Comparison of ENCODE assay signal across 2 cellular contexts in genomic region chr19:35334064-35334753, GRCh38.
TF ChIP-seq lines count a peak whose summit lies in the region.

No MANE protein-coding gene starts in this region.

TF ChIP-seq in H1, 55 proteins besides CTCF, POLR2A, EP300 and RAD21:
- TF ChIP-seq, protein P1, sequence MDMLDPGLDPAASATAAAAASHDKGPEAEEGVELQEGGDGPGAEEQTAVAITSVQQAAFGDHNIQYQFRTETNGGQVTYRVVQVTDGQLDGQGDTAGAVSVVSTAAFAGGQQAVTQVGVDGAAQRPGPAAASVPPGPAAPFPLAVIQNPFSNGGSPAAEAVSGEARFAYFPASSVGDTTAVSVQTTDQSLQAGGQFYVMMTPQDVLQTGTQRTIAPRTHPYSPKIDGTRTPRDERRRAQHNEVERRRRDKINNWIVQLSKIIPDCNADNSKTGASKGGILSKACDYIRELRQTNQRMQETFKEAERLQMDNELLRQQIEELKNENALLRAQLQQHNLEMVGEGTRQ (IDR thresholded peaks at IDR 0.05; ENCODE audit: low read length): no peak
- no peak for TF ChIP-seq NANOG (IDR thresholded peaks at IDR 0.05; ENCODE audit: insufficient read depth, low read depth, low read length, poor library complexity, severe bottlenecking)
- no peak for TF ChIP-seq EGR1 (IDR thresholded peaks at IDR 0.05; ENCODE audit: borderline replicate concordance, low read depth, low read length)
- TF ChIP-seq E2F6 (IDR thresholded peaks at IDR 0.05): no peak
- no peak for TF ChIP-seq SRF (IDR thresholded peaks at IDR 0.05; ENCODE audit: low read depth, low read length)
- TF ChIP-seq YY1 (IDR thresholded peaks at IDR 0.05; ENCODE audit: low read depth, low read length): no peak
- TF ChIP-seq BRCA1 (IDR thresholded peaks at IDR 0.05; ENCODE audit: low read depth, low read length): no peak
- TF ChIP-seq CEBPB (IDR thresholded peaks at IDR 0.05; ENCODE audit: low read depth, low read length): no peak
- TF ChIP-seq JUND (IDR thresholded peaks at IDR 0.05; ENCODE audit: low read length): no peak
- TF ChIP-seq KDM1A (IDR thresholded peaks at IDR 0.05; ENCODE audit: borderline replicate concordance, low read length): no peak
- TF ChIP-seq SP2 (IDR thresholded peaks at IDR 0.05; ENCODE audit: low read length): no peak
- TF ChIP-seq, protein P2, sequence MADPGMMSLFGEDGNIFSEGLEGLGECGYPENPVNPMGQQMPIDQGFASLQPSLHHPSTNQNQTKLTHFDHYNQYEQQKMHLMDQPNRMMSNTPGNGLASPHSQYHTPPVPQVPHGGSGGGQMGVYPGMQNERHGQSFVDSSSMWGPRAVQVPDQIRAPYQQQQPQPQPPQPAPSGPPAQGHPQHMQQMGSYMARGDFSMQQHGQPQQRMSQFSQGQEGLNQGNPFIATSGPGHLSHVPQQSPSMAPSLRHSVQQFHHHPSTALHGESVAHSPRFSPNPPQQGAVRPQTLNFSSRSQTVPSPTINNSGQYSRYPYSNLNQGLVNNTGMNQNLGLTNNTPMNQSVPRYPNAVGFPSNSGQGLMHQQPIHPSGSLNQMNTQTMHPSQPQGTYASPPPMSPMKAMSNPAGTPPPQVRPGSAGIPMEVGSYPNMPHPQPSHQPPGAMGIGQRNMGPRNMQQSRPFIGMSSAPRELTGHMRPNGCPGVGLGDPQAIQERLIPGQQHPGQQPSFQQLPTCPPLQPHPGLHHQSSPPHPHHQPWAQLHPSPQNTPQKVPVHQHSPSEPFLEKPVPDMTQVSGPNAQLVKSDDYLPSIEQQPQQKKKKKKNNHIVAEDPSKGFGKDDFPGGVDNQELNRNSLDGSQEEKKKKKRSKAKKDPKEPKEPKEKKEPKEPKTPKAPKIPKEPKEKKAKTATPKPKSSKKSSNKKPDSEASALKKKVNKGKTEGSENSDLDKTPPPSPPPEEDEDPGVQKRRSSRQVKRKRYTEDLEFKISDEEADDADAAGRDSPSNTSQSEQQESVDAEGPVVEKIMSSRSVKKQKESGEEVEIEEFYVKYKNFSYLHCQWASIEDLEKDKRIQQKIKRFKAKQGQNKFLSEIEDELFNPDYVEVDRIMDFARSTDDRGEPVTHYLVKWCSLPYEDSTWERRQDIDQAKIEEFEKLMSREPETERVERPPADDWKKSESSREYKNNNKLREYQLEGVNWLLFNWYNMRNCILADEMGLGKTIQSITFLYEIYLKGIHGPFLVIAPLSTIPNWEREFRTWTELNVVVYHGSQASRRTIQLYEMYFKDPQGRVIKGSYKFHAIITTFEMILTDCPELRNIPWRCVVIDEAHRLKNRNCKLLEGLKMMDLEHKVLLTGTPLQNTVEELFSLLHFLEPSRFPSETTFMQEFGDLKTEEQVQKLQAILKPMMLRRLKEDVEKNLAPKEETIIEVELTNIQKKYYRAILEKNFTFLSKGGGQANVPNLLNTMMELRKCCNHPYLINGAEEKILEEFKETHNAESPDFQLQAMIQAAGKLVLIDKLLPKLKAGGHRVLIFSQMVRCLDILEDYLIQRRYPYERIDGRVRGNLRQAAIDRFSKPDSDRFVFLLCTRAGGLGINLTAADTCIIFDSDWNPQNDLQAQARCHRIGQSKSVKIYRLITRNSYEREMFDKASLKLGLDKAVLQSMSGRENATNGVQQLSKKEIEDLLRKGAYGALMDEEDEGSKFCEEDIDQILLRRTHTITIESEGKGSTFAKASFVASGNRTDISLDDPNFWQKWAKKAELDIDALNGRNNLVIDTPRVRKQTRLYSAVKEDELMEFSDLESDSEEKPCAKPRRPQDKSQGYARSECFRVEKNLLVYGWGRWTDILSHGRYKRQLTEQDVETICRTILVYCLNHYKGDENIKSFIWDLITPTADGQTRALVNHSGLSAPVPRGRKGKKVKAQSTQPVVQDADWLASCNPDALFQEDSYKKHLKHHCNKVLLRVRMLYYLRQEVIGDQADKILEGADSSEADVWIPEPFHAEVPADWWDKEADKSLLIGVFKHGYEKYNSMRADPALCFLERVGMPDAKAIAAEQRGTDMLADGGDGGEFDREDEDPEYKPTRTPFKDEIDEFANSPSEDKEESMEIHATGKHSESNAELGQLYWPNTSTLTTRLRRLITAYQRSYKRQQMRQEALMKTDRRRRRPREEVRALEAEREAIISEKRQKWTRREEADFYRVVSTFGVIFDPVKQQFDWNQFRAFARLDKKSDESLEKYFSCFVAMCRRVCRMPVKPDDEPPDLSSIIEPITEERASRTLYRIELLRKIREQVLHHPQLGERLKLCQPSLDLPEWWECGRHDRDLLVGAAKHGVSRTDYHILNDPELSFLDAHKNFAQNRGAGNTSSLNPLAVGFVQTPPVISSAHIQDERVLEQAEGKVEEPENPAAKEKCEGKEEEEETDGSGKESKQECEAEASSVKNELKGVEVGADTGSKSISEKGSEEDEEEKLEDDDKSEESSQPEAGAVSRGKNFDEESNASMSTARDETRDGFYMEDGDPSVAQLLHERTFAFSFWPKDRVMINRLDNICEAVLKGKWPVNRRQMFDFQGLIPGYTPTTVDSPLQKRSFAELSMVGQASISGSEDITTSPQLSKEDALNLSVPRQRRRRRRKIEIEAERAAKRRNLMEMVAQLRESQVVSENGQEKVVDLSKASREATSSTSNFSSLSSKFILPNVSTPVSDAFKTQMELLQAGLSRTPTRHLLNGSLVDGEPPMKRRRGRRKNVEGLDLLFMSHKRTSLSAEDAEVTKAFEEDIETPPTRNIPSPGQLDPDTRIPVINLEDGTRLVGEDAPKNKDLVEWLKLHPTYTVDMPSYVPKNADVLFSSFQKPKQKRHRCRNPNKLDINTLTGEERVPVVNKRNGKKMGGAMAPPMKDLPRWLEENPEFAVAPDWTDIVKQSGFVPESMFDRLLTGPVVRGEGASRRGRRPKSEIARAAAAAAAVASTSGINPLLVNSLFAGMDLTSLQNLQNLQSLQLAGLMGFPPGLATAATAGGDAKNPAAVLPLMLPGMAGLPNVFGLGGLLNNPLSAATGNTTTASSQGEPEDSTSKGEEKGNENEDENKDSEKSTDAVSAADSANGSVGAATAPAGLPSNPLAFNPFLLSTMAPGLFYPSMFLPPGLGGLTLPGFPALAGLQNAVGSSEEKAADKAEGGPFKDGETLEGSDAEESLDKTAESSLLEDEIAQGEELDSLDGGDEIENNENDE (IDR thresholded peaks at IDR 0.05; ENCODE audit: insufficient replicate concordance, low read length): no peak
- no peak for TF ChIP-seq CBX5 (IDR thresholded peaks at IDR 0.05; ENCODE audit: low read depth, low read length)
TF ChIP-seq in H1: peak in this region for 0.

TF ChIP-seq in GM23338, 12 proteins besides CTCF, POLR2A, EP300 and RAD21:
- no peak for TF ChIP-seq EZH2 (IDR thresholded peaks at IDR 0.05; ENCODE audit: low read depth, unreplicated experiment)
- no peak for TF ChIP-seq STAT1 (IDR thresholded peaks at IDR 0.05; ENCODE audit: unreplicated experiment)
- no peak for TF ChIP-seq CREB1 (CRISPR knock-in tag; IDR thresholded peaks at IDR 0.05; ENCODE audit: low read depth)
- TF ChIP-seq ZNF114 (CRISPR knock-in tag; IDR thresholded peaks at IDR 0.05): no peak
- no peak for TF ChIP-seq REST (IDR thresholded peaks at IDR 0.05; ENCODE audit: unreplicated experiment)
- TF ChIP-seq ETS1 (IDR thresholded peaks at IDR 0.05): no peak
- no peak for TF ChIP-seq EZH2phosphoT487 (IDR thresholded peaks at IDR 0.05; ENCODE audit: unreplicated experiment)
- no peak for TF ChIP-seq JUNB (IDR thresholded peaks at IDR 0.05; ENCODE audit: unreplicated experiment)
- TF ChIP-seq ZNF331 (CRISPR knock-in tag; IDR thresholded peaks at IDR 0.05; ENCODE audit: low read depth): no peak
- TF ChIP-seq ZNF462 (CRISPR knock-in tag; IDR thresholded peaks at IDR 0.05): no peak
- TF ChIP-seq POLR2AphosphoS5 (IDR thresholded peaks at IDR 0.05; ENCODE audit: low read depth): no peak
- no peak for TF ChIP-seq NANOG (IDR thresholded peaks at IDR 0.05; ENCODE audit: borderline replicate concordance)
TF ChIP-seq in GM23338: peak in this region for 0.
